Comparison of ENCODE assay signal across 11 cellular contexts in genomic region chr15:90987561-90988141, GRCh38. TPM values are rescaled to one million over a fixed set of nuclear protein-coding genes. Genes with fewer than 3 reads are reported as not detected.
DNase-seq lines count a peak whose midpoint lies in the region; ATAC-seq, FAIRE-seq and TF ChIP-seq lines count a peak whose summit lies in the region.
"Had no signal": no experiment of that assay in that cellular context is flagged by ENCODE, and none has a peak within 500 bp of the region (broad histone marks: within the 10 kb centered on the region; RNA-seq: fewer than 3 reads in every experiment).

No MANE protein-coding gene starts in this region.

- no peak for TF ChIP-seq EP300 in A549 (IDR thresholded peaks at IDR 0.05)

- H3K9me2 ChIP-seq in hepatocyte (replicated peaks; ENCODE audit: insufficient read depth): no peaks in the 10 kb centered on the region

- in situ Hi-C loops in Panc1 (cut with HindIII; ENCODE audit: low pct_unique_long_range_greater_than_20kb, low sequenced_read_pairs): no loop called here

- H3K4me1 ChIP-seq in A549 (peaks cover 25% of the 10 kb centered on the region), Panc1 (ENCODE audit: control insufficient read depth, insufficient read depth, low read length) (peaks cover 46% of the 10 kb centered on the region), hepatocyte (ENCODE audit: insufficient read depth) (peaks cover 3% of the 10 kb centered on the region)

- WGBS in A549 (ENCODE audit: missing lambda C conversion rate): 83% methylated on average over 7 of the region's 7 CpGs
- WGBS in hepatocyte (ENCODE audit: low lambda C conversion rate, missing lambda C conversion rate): 62% methylated on average over 7 of the region's 7 CpGs

- CTCF ChIA-PET in A549 (lab: Yijun Ruan, JAX) (interaction anchor here (0.5 to 18.2 kb wide), 8 partner anchors 10 to 69 kb away, joined by 3 to 247 read pairs (median 4); partner anchors contain the start of genes HDDC3 and RCCD1), Panc1 (lab: Charles Lee) (no interaction called here)

- POLR2A ChIA-PET in A549 (lab: Yijun Ruan, JAX): no interaction called here
- POLR2A ChIA-PET in Panc1 (lab: Charles Lee): no interaction called here

- intact Hi-C loops in Panc1 (cut with micrococcal nuclease; ENCODE audit: unreplicated experiment): no loop called here

- peak overlapping the region; percentile 25; the same call in 2 of the 3 replicates for H3K4me2 ChIP-seq in A549
- H3K4me2 ChIP-seq in hepatocyte: peak overlapping the region; percentile 31

- TF ChIP-seq RAD21 in A549 (conservative IDR thresholded peaks at IDR 0.05 in 1 of 2, IDR thresholded peaks at IDR 0.05 in 1 of 2): no peak

- H3K9me3 ChIP-seq in A549: no peaks in the 10 kb centered on the region
- H3K9me3 ChIP-seq in Panc1 (ENCODE audit: control insufficient read depth, insufficient read depth, low read depth, low read length): no peaks in the 10 kb centered on the region
- H3K9me3 ChIP-seq in hepatocyte (ENCODE audit: low read depth): no peaks in the 10 kb centered on the region

- H3K79me2 ChIP-seq in hepatocyte: peaks cover 88% of the 10 kb centered on the region

- H3K27me3 ChIP-seq in Panc1 (ENCODE audit: control insufficient read depth, insufficient read depth, low read length): no peaks in the 10 kb centered on the region
- H3K27me3 ChIP-seq in hepatocyte: no peaks in the 10 kb centered on the region

- no TSS peak for BruUV-seq in Panc1 (replicated peaks; lab: Mats Ljungman, UMichigan)

- H3K4me3 ChIP-seq in A549 (no peak overlapping the region), Panc1 (ENCODE audit: low read depth in 2 of 2, low read length in 2 of 2) (peak overlapping the region in 1 of 2 experiments; percentile 46; a peak in 3 of 4 replicates), hepatocyte (no peak overlapping the region)

- DNase-seq in A549 (ENCODE audit: low read depth in 1 of 2, low spot score in 1 of 2) (no peak), GM12891 (ENCODE audit: insufficient read length, low spot score) (no peak), Panc1 (ENCODE audit: low read depth, low spot score) (no peak), hepatocyte (ENCODE audit: low spot score) (no peak), NCI-H748 (lab: John Stamatoyannopoulos, UW; ENCODE audit: unreplicated experiment) (no peak), HTR-8/SVneo (ENCODE audit: insufficient read length, low spot score) (no peak), 8988T (no peak)
- DNase-seq in activated naive CD4-positive, alpha-beta T cell (lab: John Stamatoyannopoulos, UW): no peak
- DNase-seq: hippocampal formation; SIG-M5; stimulated activated naive B cell treated with anti-CD40 and anti-IgM and Interleukin-4, amounts not matched to agents 10 μg/mL and 1 μg/mL and 100 μg/mL, for 72 hours had no signal

- H2AFZ ChIP-seq in hepatocyte: no peak overlapping the region

- no peaks in the 10 kb centered on the region for H4K20me1 ChIP-seq in hepatocyte (ENCODE audit: insufficient read depth, poor library complexity, severe bottlenecking)

- TF ChIP-seq CTCF in A549 (IDR thresholded peaks at IDR 0.05): no peak
- no peak for TF ChIP-seq CTCF in Panc1 (IDR thresholded peaks at IDR 0.05)
- TF ChIP-seq CTCF in hepatocyte (IDR thresholded peaks at IDR 0.05; ENCODE audit: poor library complexity): no peak

- 0 out of 6 replicates have a peak overlapping the region, but pooled peaks of 1 of the 2 experiments have one; percentile 3 for H3K27ac ChIP-seq in A549
- peak overlapping the region; percentile 82 for H3K27ac ChIP-seq in Panc1 (ENCODE audit: low read length)
- H3K27ac ChIP-seq in hepatocyte: no peak overlapping the region

- ATAC-seq in A549 (no peak; a peak in 1 of 6 replicates), Panc1 (peak; percentile 51)

- peaks cover 11% of the 10 kb centered on the region for H3K36me3 ChIP-seq in Panc1 (ENCODE audit: control insufficient read depth, insufficient read depth, low read length)
- H3K36me3 ChIP-seq in hepatocyte (replicated peaks; ENCODE audit: insufficient read depth, low read depth): no peaks in the 10 kb centered on the region

- FAIRE-seq in A549 (lab: Jason Lieb, UNC): no peak
- peak; percentile 9 for FAIRE-seq in GM12891 (lab: Jason Lieb, UNC)
- no peak for FAIRE-seq in HTR-8/SVneo (lab: Jason Lieb, UNC)

- TF ChIP-seq POLR2A in A549 (IDR thresholded peaks at IDR 0.05; ENCODE audit: low read length) (no peak), GM12891 (IDR thresholded peaks at IDR 0.05; ENCODE audit: low read depth, low read length) (no peak)

TF ChIP-seq in A549, 52 proteins besides CTCF, POLR2A, EP300 and RAD21 (continues in another document):
- TF ChIP-seq ELK1 (IDR thresholded peaks at IDR 0.05; ENCODE audit: low read depth, low read length): no peak
- TF ChIP-seq CBX8 (IDR thresholded peaks at IDR 0.05): no peak

TF ChIP-seq in GM12891, 5 proteins besides CTCF, POLR2A, EP300 and RAD21:
- TF ChIP-seq TAF1 (IDR thresholded peaks at IDR 0.05; ENCODE audit: low read depth, low read length): no peak
- TF ChIP-seq POU2F2 (IDR thresholded peaks at IDR 0.05; ENCODE audit: low read depth, low read length): no peak
- no peak for TF ChIP-seq SPI1 (IDR thresholded peaks at IDR 0.05; ENCODE audit: low read depth, low read length)
- TF ChIP-seq PAX5 (IDR thresholded peaks at IDR 0.05; ENCODE audit: insufficient read depth, low read length, severe bottlenecking): no peak
- no peak for TF ChIP-seq POLR2AphosphoS5 (IDR thresholded peaks at IDR 0.05; ENCODE audit: low read depth, low read length)
TF ChIP-seq in GM12891: peak in this region for 0.

RNA-seq across cellular contexts. Expression of gene PRC1, which starts 6.7 kb away (rescaled TPM):
- polyA plus RNA-seq in A549 (2011; rRNA removed) (376 and 426 TPM in 2 replicates), A549 (2017; fragmentation: RNase III; extraction: RNeasy Plus Mini Kit Qiagen cat#74134 plus additional on column Dnase treatment) (277 to 312 TPM (median 303 TPM) in 3 replicates), hepatocyte (21.5 and 29.8 TPM in 2 replicates)
- polyA plus RNA-seq in A549 (2012; cell fraction: cytosol; rRNA removed): 330 and 355 TPM in 2 replicates
- polyA plus RNA-seq in A549 (2012; cell fraction: nucleus; rRNA removed): 589 and 939 TPM in 2 replicates
- 307 and 318 TPM in 2 replicates for polyA minus RNA-seq in A549 (2011; rRNA and poly(A)+ RNA removed)
- polyA plus RNA-seq in GM12891 (2012; ENCODE audit: low read depth, missing spikeins): 65.0 TPM
- total RNA-seq in Panc1 (2021; ENCODE audit: unreplicated experiment) (228 TPM), hepatocyte (29.2 and 35.8 TPM in 2 replicates)
- polyA plus RNA-seq in Panc1 (2012; ENCODE audit: insufficient read length): 134 TPM

RNA-seq across cellular contexts. Expression of gene RCCD1, which starts 33.0 kb away (rescaled TPM):
- polyA plus RNA-seq in A549 (2011; rRNA removed) (22.8 and 25.3 TPM in 2 replicates), A549 (2017; fragmentation: RNase III; extraction: RNeasy Plus Mini Kit Qiagen cat#74134 plus additional on column Dnase treatment) (37.0 to 39.4 TPM (median 37.2 TPM) in 3 replicates), hepatocyte (9.4 and 11.2 TPM in 2 replicates)
- polyA plus RNA-seq in A549 (2012; cell fraction: cytosol; rRNA removed): 36.1 and 40.9 TPM in 2 replicates
- 85.8 and 98.1 TPM in 2 replicates for polyA plus RNA-seq in A549 (2012; cell fraction: nucleus; rRNA removed)
- 12.9 and 13.6 TPM in 2 replicates for polyA minus RNA-seq in A549 (2011; rRNA and poly(A)+ RNA removed)
- polyA plus RNA-seq in GM12891 (2012; ENCODE audit: low read depth, missing spikeins): 11.4 TPM
- total RNA-seq in Panc1 (2021; ENCODE audit: unreplicated experiment) (23.6 TPM), hepatocyte (5.3 and 9.5 TPM in 2 replicates)
- 28.6 TPM for polyA plus RNA-seq in Panc1 (2012; ENCODE audit: insufficient read length)

RNA-seq across cellular contexts. Expression of gene VPS33B, which starts 34.7 kb away (rescaled TPM):
- polyA plus RNA-seq in A549 (2011; rRNA removed) (17.9 and 25.0 TPM in 2 replicates), A549 (2017; fragmentation: RNase III; extraction: RNeasy Plus Mini Kit Qiagen cat#74134 plus additional on column Dnase treatment) (9.5 to 11.7 TPM (median 11.1 TPM) in 3 replicates), hepatocyte (7.8 and 10.4 TPM in 2 replicates)
- 11.5 and 12.1 TPM in 2 replicates for polyA plus RNA-seq in A549 (2012; cell fraction: cytosol; rRNA removed)
- 37.0 and 45.7 TPM in 2 replicates for polyA plus RNA-seq in A549 (2012; cell fraction: nucleus; rRNA removed)
- 20.6 and 24.0 TPM in 2 replicates for polyA minus RNA-seq in A549 (2011; rRNA and poly(A)+ RNA removed)
- 24.0 TPM for polyA plus RNA-seq in GM12891 (2012; ENCODE audit: low read depth, missing spikeins)
- total RNA-seq in Panc1 (2021; ENCODE audit: unreplicated experiment) (16.3 TPM), hepatocyte (8.0 and 11.7 TPM in 2 replicates)
- 17.2 TPM for polyA plus RNA-seq in Panc1 (2012; ENCODE audit: insufficient read length)

RNA-seq across cellular contexts. Expression of gene UNC45A, which starts 52.6 kb away (rescaled TPM):
- polyA plus RNA-seq in A549 (2011; rRNA removed): 47.7 and 48.2 TPM in 2 replicates
- 70.2 and 71.6 TPM in 2 replicates for polyA plus RNA-seq in A549 (2012; cell fraction: cytosol; rRNA removed)
- 128 and 156 TPM in 2 replicates for polyA plus RNA-seq in A549 (2012; cell fraction: nucleus; rRNA removed)
- 76.9 to 82.5 TPM (median 80.4 TPM) in 3 replicates for polyA plus RNA-seq in A549 (2017; fragmentation: RNase III; extraction: RNeasy Plus Mini Kit Qiagen cat#74134 plus additional on column Dnase treatment)
- polyA minus RNA-seq in A549 (2011; rRNA and poly(A)+ RNA removed): 84.6 and 90.4 TPM in 2 replicates
- polyA plus RNA-seq in GM12891 (2012; ENCODE audit: low read depth, missing spikeins): 29.4 TPM
- total RNA-seq in Panc1 (2021; ENCODE audit: unreplicated experiment): 84.4 TPM
- 124 TPM for polyA plus RNA-seq in Panc1 (2012; ENCODE audit: insufficient read length)
- 55.2 and 69.8 TPM in 2 replicates for total RNA-seq in hepatocyte
- polyA plus RNA-seq in hepatocyte: 55.3 and 63.3 TPM in 2 replicates

RNA-seq across cellular contexts. Expression of gene HDDC3, which starts 55.3 kb away (rescaled TPM):
- 29.8 and 31.9 TPM in 2 replicates for polyA plus RNA-seq in A549 (2011; rRNA removed)
- polyA plus RNA-seq in A549 (2012; cell fraction: cytosol; rRNA removed): 41.6 and 42.9 TPM in 2 replicates
- polyA plus RNA-seq in A549 (2012; cell fraction: nucleus; rRNA removed): 28.9 and 34.8 TPM in 2 replicates
- 25.3 to 29.7 TPM (median 26.1 TPM) in 3 replicates for polyA plus RNA-seq in A549 (2017; fragmentation: RNase III; extraction: RNeasy Plus Mini Kit Qiagen cat#74134 plus additional on column Dnase treatment)
- 27.4 and 33.9 TPM in 2 replicates for polyA minus RNA-seq in A549 (2011; rRNA and poly(A)+ RNA removed)
- 16.1 TPM for polyA plus RNA-seq in GM12891 (2012; ENCODE audit: low read depth, missing spikeins)
- total RNA-seq in Panc1 (2021; ENCODE audit: unreplicated experiment): 5.3 TPM
- polyA plus RNA-seq in Panc1 (2012; ENCODE audit: insufficient read length): 7.9 TPM
- total RNA-seq in hepatocyte: 15.4 and 17.5 TPM in 2 replicates
- polyA plus RNA-seq in hepatocyte: 13.0 and 20.0 TPM in 2 replicates
